In genomic region chr19:39445258-39446071, GRCh38 we compare ENCODE assay signal across 1 cellular context.
TF ChIP-seq lines count a peak whose summit lies in the region.

Gene SUPT5H (plus strand): TSS chr19:39445582. CDS start chr19:39445891, 309 bp downstream.

TF ChIP-seq in K562, 482 proteins besides CTCF, POLR2A, EP300 and RAD21 (continued from another document and continues in another):
- TF ChIP-seq SP2 (IDR thresholded peaks at IDR 0.05; ENCODE audit: extremely low read depth, low read depth, low read length, poor library complexity, severe bottlenecking) (no peak), BCL6 (CRISPR knock-in tag; IDR thresholded peaks at IDR 0.05) (no peak), BRCA1 (IDR thresholded peaks at IDR 0.05) (no peak), BRCA1 (CRISPR knock-in tag; IDR thresholded peaks at IDR 0.05) (no peak), TCF7L2 (IDR thresholded peaks at IDR 0.05; ENCODE audit: low read depth, low read length) (no peak), NFATC3 (IDR thresholded peaks at IDR 0.05) (no peak), SMARCA4 (IDR thresholded peaks at IDR 0.05) (peak; percentile 26; the same call in 1 of the 2 replicates), THAP7 (CRISPR knock-in tag; IDR thresholded peaks at IDR 0.05) (peak; percentile 99), DEAF1 (CRISPR knock-in tag; IDR thresholded peaks at IDR 0.05) (no peak), ZNF561 (CRISPR knock-in tag; conservative IDR thresholded peaks at IDR 0.05) (no peak), SIN3A (IDR thresholded peaks at IDR 0.05; ENCODE audit: borderline replicate concordance in 2 of 2, control insufficient read depth in 1 of 2, low read depth in 2 of 2, low read length in 2 of 2) (peak; percentile 92 to 98; a peak in 3 of 4 replicates), IFI16 (CRISPR knock-in tag; IDR thresholded peaks at IDR 0.05) (no peak), RBM39 (optimal IDR thresholded peaks at IDR 0.05; ENCODE audit: low read depth, low read length) (no peak), CEBPZ (IDR thresholded peaks at IDR 0.05; ENCODE audit: borderline replicate concordance, low read depth, low read length) (no peak), ZNF146 (CRISPR knock-in tag; IDR thresholded peaks at IDR 0.05; ENCODE audit: unreplicated experiment) (no peak), SPI1 (IDR thresholded peaks at IDR 0.05; ENCODE audit: borderline replicate concordance, low read depth, low read length) (no peak), SFPQ (IDR thresholded peaks at IDR 0.05; ENCODE audit: low read depth, low read length) (no peak), SMC3 (conservative IDR thresholded peaks at IDR 0.05; ENCODE audit: insufficient read depth, low read depth, low read length) (no peak), PML (IDR thresholded peaks at IDR 0.05; ENCODE audit: low read length) (peak; percentile 73; the same call in 1 of the 2 replicates), TRIM24 (IDR thresholded peaks at IDR 0.05) (no peak), ZBTB7A (IDR thresholded peaks at IDR 0.05; ENCODE audit: borderline replicate concordance, control insufficient read depth, low read depth, low read length) (no peak; the same call in 1 of the 2 replicates), SRSF9 (IDR thresholded peaks at IDR 0.05; ENCODE audit: borderline replicate concordance, low read depth, low read length) (no peak), CREBBP (IDR thresholded peaks at IDR 0.05; ENCODE audit: low read depth, low read length) (no peak), NFYB (IDR thresholded peaks at IDR 0.05; ENCODE audit: extremely low read depth, insufficient read length) (no peak), PCBP2 (IDR thresholded peaks at IDR 0.05; ENCODE audit: low read depth, low read length, poor library complexity, severe bottlenecking) (no peak), POLR2AphosphoS5 (IDR thresholded peaks at IDR 0.05; ENCODE audit: control insufficient read depth, insufficient read depth, low read depth, low read length) (peak; percentile 81), TOE1 (IDR thresholded peaks at IDR 0.05; ENCODE audit: borderline replicate concordance) (peak; percentile 43; the same call in 1 of the 2 replicates), TOE1 (CRISPR knock-in tag; IDR thresholded peaks at IDR 0.05; ENCODE audit: borderline replicate concordance, low read depth) (no peak), PHF21A (IDR thresholded peaks at IDR 0.05; ENCODE audit: borderline replicate concordance, low read depth) (no peak), HIVEP1 (CRISPR knock-in tag; IDR thresholded peaks at IDR 0.05) (no peak), ZSCAN32 (CRISPR knock-in tag; IDR thresholded peaks at IDR 0.05) (no peak), ZNF12 (CRISPR knock-in tag; IDR thresholded peaks at IDR 0.05) (no peak), THRAP3 (IDR thresholded peaks at IDR 0.05; ENCODE audit: borderline replicate concordance) (peak; percentile 23; the same call in 1 of the 2 replicates), AFF4 (CRISPR knock-in tag; IDR thresholded peaks at IDR 0.05) (peak; percentile 47; the same call in 1 of the 2 replicates)
- TF ChIP-seq, protein P1, sequence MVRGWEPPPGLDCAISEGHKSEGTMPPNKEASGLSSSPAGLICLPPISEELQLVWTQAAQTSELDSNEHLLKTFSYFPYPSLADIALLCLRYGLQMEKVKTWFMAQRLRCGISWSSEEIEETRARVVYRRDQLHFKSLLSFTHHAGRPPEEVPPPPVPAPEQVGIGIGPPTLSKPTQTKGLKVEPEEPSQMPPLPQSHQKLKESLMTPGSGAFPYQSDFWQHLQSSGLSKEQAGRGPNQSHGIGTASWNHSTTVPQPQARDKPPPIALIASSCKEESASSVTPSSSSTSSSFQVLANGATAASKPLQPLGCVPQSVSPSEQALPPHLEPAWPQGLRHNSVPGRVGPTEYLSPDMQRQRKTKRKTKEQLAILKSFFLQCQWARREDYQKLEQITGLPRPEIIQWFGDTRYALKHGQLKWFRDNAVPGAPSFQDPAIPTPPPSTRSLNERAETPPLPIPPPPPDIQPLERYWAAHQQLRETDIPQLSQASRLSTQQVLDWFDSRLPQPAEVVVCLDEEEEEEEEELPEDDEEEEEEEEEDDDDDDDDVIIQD (CRISPR knock-in tag; IDR thresholded peaks at IDR 0.05) = no peak
- TF ChIP-seq, protein P2, sequence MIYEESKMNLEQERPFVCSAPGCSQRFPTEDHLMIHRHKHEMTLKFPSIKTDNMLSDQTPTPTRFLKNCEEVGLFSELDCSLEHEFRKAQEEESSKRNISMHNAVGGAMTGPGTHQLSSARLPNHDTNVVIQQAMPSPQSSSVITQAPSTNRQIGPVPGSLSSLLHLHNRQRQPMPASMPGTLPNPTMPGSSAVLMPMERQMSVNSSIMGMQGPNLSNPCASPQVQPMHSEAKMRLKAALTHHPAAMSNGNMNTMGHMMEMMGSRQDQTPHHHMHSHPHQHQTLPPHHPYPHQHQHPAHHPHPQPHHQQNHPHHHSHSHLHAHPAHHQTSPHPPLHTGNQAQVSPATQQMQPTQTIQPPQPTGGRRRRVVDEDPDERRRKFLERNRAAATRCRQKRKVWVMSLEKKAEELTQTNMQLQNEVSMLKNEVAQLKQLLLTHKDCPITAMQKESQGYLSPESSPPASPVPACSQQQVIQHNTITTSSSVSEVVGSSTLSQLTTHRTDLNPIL (CRISPR knock-in tag; IDR thresholded peaks at IDR 0.05) = no peak
- TF ChIP-seq, protein P3, sequence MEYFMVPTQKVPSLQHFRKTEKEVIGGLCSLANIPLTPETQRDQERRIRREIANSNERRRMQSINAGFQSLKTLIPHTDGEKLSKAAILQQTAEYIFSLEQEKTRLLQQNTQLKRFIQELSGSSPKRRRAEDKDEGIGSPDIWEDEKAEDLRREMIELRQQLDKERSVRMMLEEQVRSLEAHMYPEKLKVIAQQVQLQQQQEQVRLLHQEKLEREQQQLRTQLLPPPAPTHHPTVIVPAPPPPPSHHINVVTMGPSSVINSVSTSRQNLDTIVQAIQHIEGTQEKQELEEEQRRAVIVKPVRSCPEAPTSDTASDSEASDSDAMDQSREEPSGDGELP (CRISPR knock-in tag; IDR thresholded peaks at IDR 0.05; ENCODE audit: borderline replicate concordance) = peak; percentile 100
- TF ChIP-seq, protein P4, sequence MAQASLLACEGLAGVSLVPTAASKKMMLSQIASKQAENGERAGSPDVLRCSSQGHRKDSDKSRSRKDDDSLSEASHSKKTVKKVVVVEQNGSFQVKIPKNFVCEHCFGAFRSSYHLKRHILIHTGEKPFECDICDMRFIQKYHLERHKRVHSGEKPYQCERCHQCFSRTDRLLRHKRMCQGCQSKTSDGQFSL (CRISPR knock-in tag; IDR thresholded peaks at IDR 0.05) = 0 out of 2 replicates have a peak, but pooled peaks have one; percentile 49
- TF ChIP-seq, protein P4 (tag; IDR thresholded peaks at IDR 0.05) = no peak
- TF ChIP-seq, protein P5, sequence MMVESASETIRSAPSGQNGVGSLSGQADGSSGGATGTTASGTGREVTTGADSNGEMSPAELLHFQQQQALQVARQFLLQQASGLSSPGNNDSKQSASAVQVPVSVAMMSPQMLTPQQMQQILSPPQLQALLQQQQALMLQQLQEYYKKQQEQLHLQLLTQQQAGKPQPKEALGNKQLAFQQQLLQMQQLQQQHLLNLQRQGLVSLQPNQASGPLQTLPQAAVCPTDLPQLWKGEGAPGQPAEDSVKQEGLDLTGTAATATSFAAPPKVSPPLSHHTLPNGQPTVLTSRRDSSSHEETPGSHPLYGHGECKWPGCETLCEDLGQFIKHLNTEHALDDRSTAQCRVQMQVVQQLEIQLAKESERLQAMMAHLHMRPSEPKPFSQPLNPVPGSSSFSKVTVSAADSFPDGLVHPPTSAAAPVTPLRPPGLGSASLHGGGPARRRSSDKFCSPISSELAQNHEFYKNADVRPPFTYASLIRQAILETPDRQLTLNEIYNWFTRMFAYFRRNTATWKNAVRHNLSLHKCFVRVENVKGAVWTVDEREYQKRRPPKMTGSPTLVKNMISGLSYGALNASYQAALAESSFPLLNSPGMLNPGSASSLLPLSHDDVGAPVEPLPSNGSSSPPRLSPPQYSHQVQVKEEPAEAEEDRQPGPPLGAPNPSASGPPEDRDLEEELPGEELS (CRISPR knock-in tag; IDR thresholded peaks at IDR 0.05; ENCODE audit: borderline replicate concordance) = no peak
